In the genomic region with DNA sequence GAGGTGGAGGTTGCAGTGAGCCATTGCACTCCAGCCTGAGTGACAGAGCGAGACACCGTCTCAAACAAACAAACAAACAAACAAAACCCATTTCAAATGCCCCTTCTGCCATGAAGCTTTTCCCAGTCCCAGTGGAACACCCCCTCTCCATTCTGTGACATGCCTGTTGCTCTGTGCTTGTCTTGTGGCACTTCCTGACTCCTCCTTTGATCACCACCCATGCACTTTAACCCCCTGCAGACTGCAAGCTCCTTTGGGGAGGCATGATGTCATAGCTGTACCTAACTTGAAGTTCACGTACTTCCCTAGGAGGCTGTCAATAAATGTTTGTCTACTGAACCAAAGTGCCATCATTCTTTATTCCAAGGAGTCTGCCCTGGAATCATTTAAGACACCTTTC, we compare ENCODE assay signal across 1 cellular context.
TF ChIP-seq lines count a peak whose summit lies in the region.

No MANE protein-coding gene starts in this region.

TF ChIP-seq in HepG2, 621 proteins besides CTCF, POLR2A, EP300 and RAD21:
- peak; percentile 28; the same call in 1 of the 2 replicates for TF ChIP-seq ZNF652 (CRISPR knock-in tag; IDR thresholded peaks at IDR 0.05; ENCODE audit: borderline replicate concordance, low read depth)
- TF ChIP-seq, protein P1, sequence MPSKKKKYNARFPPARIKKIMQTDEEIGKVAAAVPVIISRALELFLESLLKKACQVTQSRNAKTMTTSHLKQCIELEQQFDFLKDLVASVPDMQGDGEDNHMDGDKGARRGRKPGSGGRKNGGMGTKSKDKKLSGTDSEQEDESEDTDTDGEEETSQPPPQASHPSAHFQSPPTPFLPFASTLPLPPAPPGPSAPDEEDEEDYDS (CRISPR knock-in tag; IDR thresholded peaks at IDR 0.05) = no peak
TF ChIP-seq in HepG2: peak in this region for 1.
